Comparison of ENCODE assay signal across 25 cellular contexts in genomic region chr4:119898211-119898610, GRCh38.
"Had no signal": no experiment of that assay in that cellular context is flagged by ENCODE, and none has a peak within 500 bp of the region (broad histone marks: within the 10 kb centered on the region; RNA-seq: fewer than 3 reads in every experiment).

No MANE protein-coding gene starts in this region.

- H3K9me3 ChIP-seq: gastroesophageal sphincter, heart left ventricle, ovary, prostate gland, upper lobe of left lung had no signal

- H3K36me3 ChIP-seq: gastroesophageal sphincter, heart left ventricle, neutrophil, ovary, prostate gland, upper lobe of left lung had no signal

- ATAC-seq: activated T-cell treated with anti-CD3 and anti-CD28 coated beads, Interleukin-2, amount 50 U/mL, for 4 hours; esophagus mucosa; gastroesophageal sphincter; heart left ventricle; natural killer cell treated with Interleukin-12 subunit alpha and Interleukin-12 subunit beta and Interleukin-15 and Interleukin-18, amount 100 ng/mL, for 72 hours; right cardiac atrium; stimulated activated naive CD8-positive, alpha-beta T cell treated with anti-CD3 and anti-CD28 coated beads, Interleukin-15, Interleukin-2, amounts not matched to agents 100 U/mL and 50 U/mL, for 24 hours; WTC11 had no signal

- H3K4me3 Mint-ChIP-seq: activated naive CD8-positive, alpha-beta T cell treated with anti-CD3 and anti-CD28 coated beads for 36 hours; activated T-cell treated with anti-CD3 and anti-CD28 coated beads, Interleukin-2, amount 50 U/mL, for 4 hours; natural killer cell treated with Interleukin-12 subunit alpha and Interleukin-12 subunit beta and Interleukin-15 and Interleukin-18, amount 100 ng/mL, for 72 hours; WTC11 had no signal

- FAIRE-seq: astrocyte, endothelial cell of umbilical vein, islet of Langerhans had no signal

- H3K4me3 ChIP-seq: gastroesophageal sphincter, heart left ventricle, ovary, prostate gland, upper lobe of left lung had no signal

- H3K4me1 ChIP-seq: heart left ventricle, prostate gland, upper lobe of left lung had no signal

- H3K9me3 Mint-ChIP-seq: activated naive CD8-positive, alpha-beta T cell treated with anti-CD3 and anti-CD28 coated beads for 36 hours; activated T-cell treated with anti-CD3 and anti-CD28 coated beads, Interleukin-2, amount 50 U/mL, for 4 hours; activated T-helper 2 cell treated with anti-CD3 and anti-CD28 coated beads, Interferon-gamma antibody, Interleukin-2, Interleukin-4, amounts not matched to agents 10 μg/mL and 5 μg/mL and 100 μg/mL, durations not matched to agents 14 hours and 24 hours and 36 hours had no signal

- DNase-seq: activated naive CD4-positive, alpha-beta T cell; activated naive CD8-positive, alpha-beta T cell treated with anti-CD3 and anti-CD28 coated beads for 36 hours; activated T-cell treated with anti-CD3 and anti-CD28 coated beads, Interleukin-2, amount 50 U/mL, for 4 hours; central memory CD4-positive, alpha-beta T cell; dermis blood vessel endothelial cell; effector CD8-positive, alpha-beta T cell; heart left ventricle; midbrain; ovary; right cardiac atrium; stimulated activated CD4-positive, alpha-beta T cell treated with anti-CD3 and anti-CD28 coated beads, Interleukin-12 subunit alpha, Interleukin-12 subunit beta, amount 100 ng/mL, for 4 hours; stimulated activated CD4-positive, alpha-beta T cell treated with anti-CD3 and anti-CD28 coated beads, Interleukin-4, amount 100 ng/mL, for 4 hours; stimulated activated naive CD8-positive, alpha-beta T cell treated with anti-CD3 and anti-CD28 coated beads, Interleukin-15, Interleukin-2, amounts not matched to agents 100 U/mL and 50 U/mL, for 24 hours; T-helper 9 cell; upper lobe of left lung had no signal

- H3K4me1 Mint-ChIP-seq: activated naive CD8-positive, alpha-beta T cell treated with anti-CD3 and anti-CD28 coated beads for 36 hours had no signal

- H3K27ac Mint-ChIP-seq: activated naive CD8-positive, alpha-beta T cell treated with anti-CD3 and anti-CD28 coated beads for 36 hours; activated T-helper 2 cell treated with anti-CD3 and anti-CD28 coated beads, Interferon-gamma antibody, Interleukin-2, Interleukin-4, amounts not matched to agents 10 μg/mL and 5 μg/mL and 100 μg/mL, durations not matched to agents 14 hours and 24 hours and 36 hours; natural killer cell treated with Interleukin-12 subunit alpha and Interleukin-12 subunit beta and Interleukin-15 and Interleukin-18, amount 100 ng/mL, for 72 hours; WTC11 had no signal

- H3K27ac ChIP-seq: gastroesophageal sphincter, heart left ventricle, neutrophil, ovary, prostate gland, upper lobe of left lung had no signal

- H3K27me3 Mint-ChIP-seq: activated naive CD8-positive, alpha-beta T cell treated with anti-CD3 and anti-CD28 coated beads for 36 hours; natural killer cell treated with Interleukin-12 subunit alpha and Interleukin-12 subunit beta and Interleukin-15 and Interleukin-18, amount 100 ng/mL, for 72 hours had no signal

- H3K36me3 Mint-ChIP-seq: activated naive CD8-positive, alpha-beta T cell treated with anti-CD3 and anti-CD28 coated beads for 36 hours; natural killer cell treated with Interleukin-12 subunit alpha and Interleukin-12 subunit beta and Interleukin-15 and Interleukin-18, amount 100 ng/mL, for 72 hours; WTC11 had no signal

- H3K27me3 ChIP-seq: gastroesophageal sphincter, heart left ventricle, neutrophil, ovary, upper lobe of left lung had no signal
